Comparison of ENCODE assay signal across 1 cellular context in the genomic region with DNA sequence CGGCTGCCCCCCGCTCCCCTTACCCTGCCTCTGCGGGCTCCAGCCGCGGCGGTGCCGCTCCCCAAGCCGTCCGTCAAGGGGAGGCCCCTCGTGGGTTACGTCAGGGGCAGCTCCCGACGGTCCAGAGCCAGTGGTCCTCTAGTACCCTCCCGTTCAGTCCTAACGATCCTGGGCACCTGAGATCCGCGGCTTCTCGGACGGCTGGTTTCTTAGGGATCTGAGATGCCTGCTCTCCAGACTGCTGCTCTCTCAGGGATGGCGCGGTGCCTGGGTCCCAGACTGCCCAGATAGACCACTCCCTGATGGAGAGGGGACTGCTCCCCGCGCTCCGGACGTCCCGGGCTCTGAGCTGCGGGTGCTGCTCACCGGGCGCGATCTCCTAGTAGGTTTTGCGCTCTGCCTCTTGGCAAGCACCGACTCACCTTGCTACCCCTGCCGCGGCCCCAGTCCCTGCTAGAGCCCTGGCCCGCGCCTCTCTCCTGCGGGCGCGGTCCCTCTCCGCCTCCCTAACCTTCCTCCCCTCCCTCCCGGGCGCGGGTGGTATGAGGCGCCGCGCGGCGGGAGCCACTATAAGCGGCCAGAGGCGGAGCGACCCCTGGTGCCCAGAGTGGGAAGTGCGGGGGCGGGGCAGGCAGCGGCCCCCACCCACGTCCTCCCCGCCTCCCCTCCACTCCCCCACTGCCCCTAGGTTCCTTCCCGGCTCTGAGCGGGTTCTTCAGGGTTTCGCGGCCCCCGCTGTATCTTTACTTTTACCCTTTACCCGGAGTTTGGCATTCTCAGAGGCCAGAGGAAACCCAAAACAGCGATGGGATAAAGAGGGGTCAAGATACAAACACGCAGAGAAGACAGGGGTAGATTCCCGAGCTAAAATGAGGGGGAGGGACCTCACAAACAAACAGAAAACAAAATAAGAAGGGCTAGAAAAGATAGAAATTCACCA.
TF ChIP-seq lines count a peak whose summit lies in the region.

A gene (minus strand): TSS at position 544 of the 940 bp plus-strand sequence. CDS start 711 bp downstream, outside the sequence.

TF ChIP-seq in K562, 482 proteins besides CTCF, POLR2A, EP300 and RAD21 (continued from another document and continues in another):
- TF ChIP-seq, protein P1, sequence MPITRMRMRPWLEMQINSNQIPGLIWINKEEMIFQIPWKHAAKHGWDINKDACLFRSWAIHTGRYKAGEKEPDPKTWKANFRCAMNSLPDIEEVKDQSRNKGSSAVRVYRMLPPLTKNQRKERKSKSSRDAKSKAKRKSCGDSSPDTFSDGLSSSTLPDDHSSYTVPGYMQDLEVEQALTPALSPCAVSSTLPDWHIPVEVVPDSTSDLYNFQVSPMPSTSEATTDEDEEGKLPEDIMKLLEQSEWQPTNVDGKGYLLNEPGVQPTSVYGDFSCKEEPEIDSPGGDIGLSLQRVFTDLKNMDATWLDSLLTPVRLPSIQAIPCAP (CRISPR knock-in tag; IDR thresholded peaks at IDR 0.05; ENCODE audit: borderline replicate concordance): no peak
- TF ChIP-seq ARID2 (IDR thresholded peaks at IDR 0.05) (no peak), MTF1 (CRISPR knock-in tag; IDR thresholded peaks at IDR 0.05; ENCODE audit: borderline replicate concordance) (no peak), RBBP5 (IDR thresholded peaks at IDR 0.05; ENCODE audit: borderline replicate concordance, insufficient read depth, low read length, poor library complexity, severe bottlenecking) (no peak), RB1 (IDR thresholded peaks at IDR 0.05; ENCODE audit: low read depth) (peak; percentile 92), NUFIP1 (IDR thresholded peaks at IDR 0.05; ENCODE audit: partially characterized antibody) (no peak), MECOM (CRISPR knock-in tag; IDR thresholded peaks at IDR 0.05) (no peak), ZNF695 (CRISPR knock-in tag; IDR thresholded peaks at IDR 0.05) (no peak), RCOR1 (IDR thresholded peaks at IDR 0.05; ENCODE audit: borderline replicate concordance in 1 of 2, low read depth in 2 of 2, low read length in 2 of 2) (peak in 1 of 2 experiments; percentile 44; a peak in 1 of 4 replicates), STAG1 (CRISPR knock-in tag; IDR thresholded peaks at IDR 0.05; ENCODE audit: borderline replicate concordance) (peak; percentile 15; the same call in 1 of the 2 replicates), HNRNPK (IDR thresholded peaks at IDR 0.05; ENCODE audit: low read depth, low read length, poor library complexity, severe bottlenecking) (peak; percentile 83), ARID1B (IDR thresholded peaks at IDR 0.05) (no peak), YY1 (IDR thresholded peaks at IDR 0.05; ENCODE audit: borderline replicate concordance in 1 of 3, control insufficient read depth in 1 of 3, extremely low read depth in 1 of 3, insufficient read depth in 3 of 3, insufficient read length in 1 of 3, insufficient replicate concordance in 2 of 3, low read depth in 1 of 3, low read length in 2 of 3) (peak in 2 of 3 experiments; percentile 30 to 46), FOXP1 (CRISPR knock-in tag; IDR thresholded peaks at IDR 0.05) (no peak), TAF7 (tag; IDR thresholded peaks at IDR 0.05) (no peak), CREB1 (IDR thresholded peaks at IDR 0.05) (peak; percentile 46), CREB1 (CRISPR knock-in tag; IDR thresholded peaks at IDR 0.05) (no peak), CHD1 (IDR thresholded peaks at IDR 0.05; ENCODE audit: low read length) (no peak), KLF6 (CRISPR knock-in tag; IDR thresholded peaks at IDR 0.05; ENCODE audit: borderline replicate concordance) (no peak), TAF15 (IDR thresholded peaks at IDR 0.05; ENCODE audit: low read depth, low read length) (no peak)
- TF ChIP-seq, protein P2, sequence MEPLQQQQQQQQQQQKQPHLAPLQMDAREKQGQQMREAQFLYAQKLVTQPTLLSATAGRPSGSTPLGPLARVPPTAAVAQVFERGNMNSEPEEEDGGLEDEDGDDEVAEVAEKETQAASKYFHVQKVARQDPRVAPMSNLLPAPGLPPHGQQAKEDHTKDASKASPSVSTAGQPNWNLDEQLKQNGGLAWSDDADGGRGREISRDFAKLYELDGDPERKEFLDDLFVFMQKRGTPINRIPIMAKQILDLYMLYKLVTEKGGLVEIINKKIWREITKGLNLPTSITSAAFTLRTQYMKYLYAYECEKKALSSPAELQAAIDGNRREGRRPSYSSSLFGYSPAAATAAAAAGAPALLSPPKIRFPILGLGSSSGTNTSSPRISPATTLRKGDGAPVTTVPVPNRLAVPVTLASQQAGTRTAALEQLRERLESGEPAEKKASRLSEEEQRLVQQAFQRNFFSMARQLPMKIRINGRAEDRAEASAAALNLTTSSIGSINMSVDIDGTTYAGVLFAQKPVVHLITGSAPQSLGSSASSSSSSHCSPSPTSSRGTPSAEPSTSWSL (CRISPR knock-in tag; IDR thresholded peaks at IDR 0.05; ENCODE audit: borderline replicate concordance): no peak
- TF ChIP-seq, protein P3, sequence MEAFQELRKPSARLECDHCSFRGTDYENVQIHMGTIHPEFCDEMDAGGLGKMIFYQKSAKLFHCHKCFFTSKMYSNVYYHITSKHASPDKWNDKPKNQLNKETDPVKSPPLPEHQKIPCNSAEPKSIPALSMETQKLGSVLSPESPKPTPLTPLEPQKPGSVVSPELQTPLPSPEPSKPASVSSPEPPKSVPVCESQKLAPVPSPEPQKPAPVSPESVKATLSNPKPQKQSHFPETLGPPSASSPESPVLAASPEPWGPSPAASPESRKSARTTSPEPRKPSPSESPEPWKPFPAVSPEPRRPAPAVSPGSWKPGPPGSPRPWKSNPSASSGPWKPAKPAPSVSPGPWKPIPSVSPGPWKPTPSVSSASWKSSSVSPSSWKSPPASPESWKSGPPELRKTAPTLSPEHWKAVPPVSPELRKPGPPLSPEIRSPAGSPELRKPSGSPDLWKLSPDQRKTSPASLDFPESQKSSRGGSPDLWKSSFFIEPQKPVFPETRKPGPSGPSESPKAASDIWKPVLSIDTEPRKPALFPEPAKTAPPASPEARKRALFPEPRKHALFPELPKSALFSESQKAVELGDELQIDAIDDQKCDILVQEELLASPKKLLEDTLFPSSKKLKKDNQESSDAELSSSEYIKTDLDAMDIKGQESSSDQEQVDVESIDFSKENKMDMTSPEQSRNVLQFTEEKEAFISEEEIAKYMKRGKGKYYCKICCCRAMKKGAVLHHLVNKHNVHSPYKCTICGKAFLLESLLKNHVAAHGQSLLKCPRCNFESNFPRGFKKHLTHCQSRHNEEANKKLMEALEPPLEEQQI (IDR thresholded peaks at IDR 0.05): no peak
- TF ChIP-seq, protein P4, sequence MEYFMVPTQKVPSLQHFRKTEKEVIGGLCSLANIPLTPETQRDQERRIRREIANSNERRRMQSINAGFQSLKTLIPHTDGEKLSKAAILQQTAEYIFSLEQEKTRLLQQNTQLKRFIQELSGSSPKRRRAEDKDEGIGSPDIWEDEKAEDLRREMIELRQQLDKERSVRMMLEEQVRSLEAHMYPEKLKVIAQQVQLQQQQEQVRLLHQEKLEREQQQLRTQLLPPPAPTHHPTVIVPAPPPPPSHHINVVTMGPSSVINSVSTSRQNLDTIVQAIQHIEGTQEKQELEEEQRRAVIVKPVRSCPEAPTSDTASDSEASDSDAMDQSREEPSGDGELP (CRISPR knock-in tag; IDR thresholded peaks at IDR 0.05; ENCODE audit: borderline replicate concordance): peak; percentile 61; the same call in 1 of the 2 replicates
- TF ChIP-seq, protein P5, sequence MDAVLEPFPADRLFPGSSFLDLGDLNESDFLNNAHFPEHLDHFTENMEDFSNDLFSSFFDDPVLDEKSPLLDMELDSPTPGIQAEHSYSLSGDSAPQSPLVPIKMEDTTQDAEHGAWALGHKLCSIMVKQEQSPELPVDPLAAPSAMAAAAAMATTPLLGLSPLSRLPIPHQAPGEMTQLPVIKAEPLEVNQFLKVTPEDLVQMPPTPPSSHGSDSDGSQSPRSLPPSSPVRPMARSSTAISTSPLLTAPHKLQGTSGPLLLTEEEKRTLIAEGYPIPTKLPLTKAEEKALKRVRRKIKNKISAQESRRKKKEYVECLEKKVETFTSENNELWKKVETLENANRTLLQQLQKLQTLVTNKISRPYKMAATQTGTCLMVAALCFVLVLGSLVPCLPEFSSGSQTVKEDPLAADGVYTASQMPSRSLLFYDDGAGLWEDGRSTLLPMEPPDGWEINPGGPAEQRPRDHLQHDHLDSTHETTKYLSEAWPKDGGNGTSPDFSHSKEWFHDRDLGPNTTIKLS (IDR thresholded peaks at IDR 0.05; ENCODE audit: borderline replicate concordance, low read depth): no peak
- TF ChIP-seq, protein P6, sequence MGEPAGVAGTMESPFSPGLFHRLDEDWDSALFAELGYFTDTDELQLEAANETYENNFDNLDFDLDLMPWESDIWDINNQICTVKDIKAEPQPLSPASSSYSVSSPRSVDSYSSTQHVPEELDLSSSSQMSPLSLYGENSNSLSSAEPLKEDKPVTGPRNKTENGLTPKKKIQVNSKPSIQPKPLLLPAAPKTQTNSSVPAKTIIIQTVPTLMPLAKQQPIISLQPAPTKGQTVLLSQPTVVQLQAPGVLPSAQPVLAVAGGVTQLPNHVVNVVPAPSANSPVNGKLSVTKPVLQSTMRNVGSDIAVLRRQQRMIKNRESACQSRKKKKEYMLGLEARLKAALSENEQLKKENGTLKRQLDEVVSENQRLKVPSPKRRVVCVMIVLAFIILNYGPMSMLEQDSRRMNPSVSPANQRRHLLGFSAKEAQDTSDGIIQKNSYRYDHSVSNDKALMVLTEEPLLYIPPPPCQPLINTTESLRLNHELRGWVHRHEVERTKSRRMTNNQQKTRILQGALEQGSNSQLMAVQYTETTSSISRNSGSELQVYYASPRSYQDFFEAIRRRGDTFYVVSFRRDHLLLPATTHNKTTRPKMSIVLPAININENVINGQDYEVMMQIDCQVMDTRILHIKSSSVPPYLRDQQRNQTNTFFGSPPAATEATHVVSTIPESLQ (CRISPR knock-in tag; IDR thresholded peaks at IDR 0.05): no peak
- TF ChIP-seq, protein P7, sequence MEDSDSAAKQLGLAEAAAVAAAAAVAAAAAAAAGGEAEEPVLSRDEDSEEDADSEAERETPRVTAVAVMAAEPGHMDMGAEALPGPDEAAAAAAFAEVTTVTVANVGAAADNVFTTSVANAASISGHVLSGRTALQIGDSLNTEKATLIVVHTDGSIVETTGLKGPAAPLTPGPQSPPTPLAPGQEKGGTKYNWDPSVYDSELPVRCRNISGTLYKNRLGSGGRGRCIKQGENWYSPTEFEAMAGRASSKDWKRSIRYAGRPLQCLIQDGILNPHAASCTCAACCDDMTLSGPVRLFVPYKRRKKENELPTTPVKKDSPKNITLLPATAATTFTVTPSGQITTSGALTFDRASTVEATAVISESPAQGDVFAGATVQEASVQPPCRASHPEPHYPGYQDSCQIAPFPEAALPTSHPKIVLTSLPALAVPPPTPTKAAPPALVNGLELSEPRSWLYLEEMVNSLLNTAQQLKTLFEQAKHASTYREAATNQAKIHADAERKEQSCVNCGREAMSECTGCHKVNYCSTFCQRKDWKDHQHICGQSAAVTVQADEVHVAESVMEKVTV (CRISPR knock-in tag; IDR thresholded peaks at IDR 0.05): no peak
- TF ChIP-seq, protein P8, sequence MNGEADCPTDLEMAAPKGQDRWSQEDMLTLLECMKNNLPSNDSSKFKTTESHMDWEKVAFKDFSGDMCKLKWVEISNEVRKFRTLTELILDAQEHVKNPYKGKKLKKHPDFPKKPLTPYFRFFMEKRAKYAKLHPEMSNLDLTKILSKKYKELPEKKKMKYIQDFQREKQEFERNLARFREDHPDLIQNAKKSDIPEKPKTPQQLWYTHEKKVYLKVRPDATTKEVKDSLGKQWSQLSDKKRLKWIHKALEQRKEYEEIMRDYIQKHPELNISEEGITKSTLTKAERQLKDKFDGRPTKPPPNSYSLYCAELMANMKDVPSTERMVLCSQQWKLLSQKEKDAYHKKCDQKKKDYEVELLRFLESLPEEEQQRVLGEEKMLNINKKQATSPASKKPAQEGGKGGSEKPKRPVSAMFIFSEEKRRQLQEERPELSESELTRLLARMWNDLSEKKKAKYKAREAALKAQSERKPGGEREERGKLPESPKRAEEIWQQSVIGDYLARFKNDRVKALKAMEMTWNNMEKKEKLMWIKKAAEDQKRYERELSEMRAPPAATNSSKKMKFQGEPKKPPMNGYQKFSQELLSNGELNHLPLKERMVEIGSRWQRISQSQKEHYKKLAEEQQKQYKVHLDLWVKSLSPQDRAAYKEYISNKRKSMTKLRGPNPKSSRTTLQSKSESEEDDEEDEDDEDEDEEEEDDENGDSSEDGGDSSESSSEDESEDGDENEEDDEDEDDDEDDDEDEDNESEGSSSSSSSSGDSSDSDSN (IDR thresholded peaks at IDR 0.05; ENCODE audit: borderline replicate concordance in 1 of 2, low read depth in 2 of 2, low read length in 2 of 2): peak; percentile 80 to 89; a peak in 2 of 4 replicates
- TF ChIP-seq, protein P9, sequence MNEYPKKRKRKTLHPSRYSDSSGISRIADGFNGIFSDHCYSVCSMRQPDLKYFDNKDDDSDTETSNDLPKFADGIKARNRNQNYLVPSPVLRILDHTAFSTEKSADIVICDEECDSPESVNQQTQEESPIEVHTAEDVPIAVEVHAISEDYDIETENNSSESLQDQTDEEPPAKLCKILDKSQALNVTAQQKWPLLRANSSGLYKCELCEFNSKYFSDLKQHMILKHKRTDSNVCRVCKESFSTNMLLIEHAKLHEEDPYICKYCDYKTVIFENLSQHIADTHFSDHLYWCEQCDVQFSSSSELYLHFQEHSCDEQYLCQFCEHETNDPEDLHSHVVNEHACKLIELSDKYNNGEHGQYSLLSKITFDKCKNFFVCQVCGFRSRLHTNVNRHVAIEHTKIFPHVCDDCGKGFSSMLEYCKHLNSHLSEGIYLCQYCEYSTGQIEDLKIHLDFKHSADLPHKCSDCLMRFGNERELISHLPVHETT (CRISPR knock-in tag; conservative IDR thresholded peaks at IDR 0.05 in 1 of 2, IDR thresholded peaks at IDR 0.05 in 1 of 2): 0 out of 4 replicates have a peak, but pooled peaks of 1 of the 2 experiments have one; percentile 32
- TF ChIP-seq, protein P10, sequence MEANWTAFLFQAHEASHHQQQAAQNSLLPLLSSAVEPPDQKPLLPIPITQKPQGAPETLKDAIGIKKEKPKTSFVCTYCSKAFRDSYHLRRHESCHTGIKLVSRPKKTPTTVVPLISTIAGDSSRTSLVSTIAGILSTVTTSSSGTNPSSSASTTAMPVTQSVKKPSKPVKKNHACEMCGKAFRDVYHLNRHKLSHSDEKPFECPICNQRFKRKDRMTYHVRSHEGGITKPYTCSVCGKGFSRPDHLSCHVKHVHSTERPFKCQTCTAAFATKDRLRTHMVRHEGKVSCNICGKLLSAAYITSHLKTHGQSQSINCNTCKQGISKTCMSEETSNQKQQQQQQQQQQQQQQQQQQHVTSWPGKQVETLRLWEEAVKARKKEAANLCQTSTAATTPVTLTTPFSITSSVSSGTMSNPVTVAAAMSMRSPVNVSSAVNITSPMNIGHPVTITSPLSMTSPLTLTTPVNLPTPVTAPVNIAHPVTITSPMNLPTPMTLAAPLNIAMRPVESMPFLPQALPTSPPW (CRISPR knock-in tag; IDR thresholded peaks at IDR 0.05): peak; percentile 96
